In genomic region chr22:44782286-44782830, GRCh38 we compare ENCODE assay signal across 33 cellular contexts. TPM values are rescaled to one million over a fixed set of nuclear protein-coding genes. Genes with fewer than 3 reads are reported as not detected.
DNase-seq lines count a peak whose midpoint lies in the region; ATAC-seq and TF ChIP-seq lines count a peak whose summit lies in the region.
"Had no signal": no experiment of that assay in that cellular context is flagged by ENCODE, and none has a peak within 500 bp of the region (broad histone marks: within the 10 kb centered on the region; RNA-seq: fewer than 3 reads in every experiment).

No MANE protein-coding gene starts in this region.

- H2BK15ac ChIP-seq in mesenchymal stem cell (ENCODE audit: low read depth, poor library complexity, severe bottlenecking): no peak overlapping the region

- no peak overlapping the region for H2BK5ac ChIP-seq in mesenchymal stem cell (ENCODE audit: low read depth, low read length, poor library complexity, severe bottlenecking)

- H3K79me2 ChIP-seq in GM23248 (ENCODE audit: insufficient read depth): no peaks in the 10 kb centered on the region

- BruUV-seq in A673 (replicated peaks; lab: Mats Ljungman, UMichigan): no TSS peak

- H3K27me3 ChIP-seq in A673 (replicated peaks; ENCODE audit: insufficient read depth, low read depth, low read length, poor library complexity): no peaks in the 10 kb centered on the region
- H3K27me3 ChIP-seq in GM23248 (replicated peaks; ENCODE audit: insufficient read depth): peaks cover 4% of the 10 kb centered on the region; the same call in 1 of the 2 replicates
- H3K27me3 ChIP-seq in mesenchymal stem cell (ENCODE audit: control insufficient read depth in 1 of 2, insufficient read depth in 1 of 2, low read length in 2 of 2): peaks cover 0 to 16% of the 10 kb centered on the region in 2 experiments
- H3K27me3 ChIP-seq in HAP-1 (ENCODE audit: low read depth): no peaks in the 10 kb centered on the region
- H3K27me3 ChIP-seq: BLaER1, neutrophil, right lobe of liver, tibial nerve had no signal

- H3K36me3 ChIP-seq in A673 (ENCODE audit: insufficient read depth, low read length, poor library complexity, severe bottlenecking) (no peaks in the 10 kb centered on the region), GM23248 (ENCODE audit: low read depth) (no peaks in the 10 kb centered on the region), mesenchymal stem cell (ENCODE audit: control insufficient read depth in 1 of 2, insufficient read depth in 2 of 2, low read depth in 1 of 2, low read length in 2 of 2) (no peaks in the 10 kb centered on the region), HAP-1 (replicated peaks) (no peaks in the 10 kb centered on the region)
- H3K36me3 ChIP-seq: BLaER1, gastroesophageal sphincter, neutrophil, right lobe of liver, tibial nerve had no signal

- DNase-seq in A673 (ENCODE audit: low spot score) (peak; percentile 33), GM23248 (peak; percentile 48), WTC11 (ENCODE audit: low spot score) (no peak), mesenchymal stem cell (no peak), HAP-1 (ENCODE audit: low spot score in 2 of 2) (no peak)
- no peak for DNase-seq in stimulated activated effector memory CD8-positive, alpha-beta T cell treated with anti-CD3 and anti-CD28 coated beads, Interleukin-12 subunit alpha, Interleukin-12 subunit beta, amount 100 ng/mL, for 72 hours (ENCODE audit: low spot score in 2 of 2)
- DNase-seq: ACHN; activated CD4-positive, alpha-beta T cell treated with anti-CD3 and anti-CD28 coated beads, Interleukin-2, amount 50 U/mL, for 4 hours; activated CD8-positive, alpha-beta memory T cell treated with anti-CD3 and anti-CD28 coated beads, Interleukin-2, amount 10 ng/mL, durations not matched to agents 7 days and 5 days; activated gamma-delta T cell treated with Interleukin-2 at 50 U/mL for 16 hours; activated T-cell treated with anti-CD3 and anti-CD28 coated beads, Interleukin-2, amount 50 U/mL, for 48 hours; caudate nucleus; HCEC 1CT; hippocampal formation; MM.1S; NCI-H2107; right lobe of liver; SK-N-SH; stimulated activated CD4-positive, alpha-beta T cell treated with anti-CD3 and anti-CD28 coated beads, Interleukin-12 subunit alpha, Interleukin-12 subunit beta, amount 100 ng/mL, for 4 hours; stimulated activated CD4-positive, alpha-beta T cell treated with anti-CD3 and anti-CD28 coated beads, Interleukin-4, amount 100 ng/mL, for 1 hour had no signal

- no peaks in the 10 kb centered on the region for H4K20me1 ChIP-seq in GM23248 (ENCODE audit: insufficient read depth)
- H4K20me1 ChIP-seq: BLaER1 had no signal

- H3K4me1 Mint-ChIP-seq in WTC11: peaks cover 12% of the 10 kb centered on the region
- no peaks in the 10 kb centered on the region for H3K4me1 Mint-ChIP-seq in stimulated activated effector memory CD8-positive, alpha-beta T cell treated with anti-CD3 and anti-CD28 coated beads, Interleukin-12 subunit alpha, Interleukin-12 subunit beta, amount 100 ng/mL, for 72 hours
- H3K4me1 Mint-ChIP-seq: activated CD8-positive, alpha-beta memory T cell treated with anti-CD3 and anti-CD28 coated beads, Interleukin-2, amount 10 ng/mL, durations not matched to agents 7 days and 5 days; memory B cell had no signal

- H3K4me3 ChIP-seq in A673 (ENCODE audit: low read depth, low read length, poor library complexity, severe bottlenecking): no peak overlapping the region
- no peak overlapping the region for H3K4me3 ChIP-seq in GM23248
- H3K4me3 ChIP-seq in mesenchymal stem cell (ENCODE audit: insufficient read depth in 1 of 2, low read depth in 1 of 2, low read length in 2 of 2): no peak overlapping the region
- no peak overlapping the region for H3K4me3 ChIP-seq in HAP-1
- H3K4me3 ChIP-seq: BLaER1, gastroesophageal sphincter, right lobe of liver, tibial nerve had no signal

- H2BK120ac ChIP-seq in mesenchymal stem cell (ENCODE audit: low read depth, low read length): no peak overlapping the region

- no peak overlapping the region for H3K4me3 Mint-ChIP-seq in WTC11
- H3K4me3 Mint-ChIP-seq in stimulated activated effector memory CD8-positive, alpha-beta T cell treated with anti-CD3 and anti-CD28 coated beads, Interleukin-12 subunit alpha, Interleukin-12 subunit beta, amount 100 ng/mL, for 72 hours: no peak overlapping the region
- H3K4me3 Mint-ChIP-seq: activated CD8-positive, alpha-beta memory T cell treated with anti-CD3 and anti-CD28 coated beads, Interleukin-2, amount 10 ng/mL, durations not matched to agents 7 days and 5 days; dendritic cell treated with granulocyte-macrophage colony-stimulating factor and Interleukin-4, amounts not matched to agents 40 ng/mL and 50 ng/mL, for 4 days; memory B cell; T-helper 1 cell treated with Interleukin-12 subunit alpha and Interleukin-12 subunit beta and Interleukin-4 antibody, amounts not matched to agents 30 μg/mL and 1 μg/mL, for 36 hours had no signal

- H3K27ac Mint-ChIP-seq in WTC11: 0 out of 2 replicates have a peak overlapping the region, but pooled peaks have one; percentile 10
- no peak overlapping the region for H3K27ac Mint-ChIP-seq in stimulated activated effector memory CD8-positive, alpha-beta T cell treated with anti-CD3 and anti-CD28 coated beads, Interleukin-12 subunit alpha, Interleukin-12 subunit beta, amount 100 ng/mL, for 72 hours
- H3K27ac Mint-ChIP-seq: activated CD8-positive, alpha-beta memory T cell treated with anti-CD3 and anti-CD28 coated beads, Interleukin-2, amount 10 ng/mL, durations not matched to agents 7 days and 5 days; dendritic cell treated with granulocyte-macrophage colony-stimulating factor and Interleukin-4, amounts not matched to agents 40 ng/mL and 50 ng/mL, for 4 days; memory B cell; progenitor cell of endocrine pancreas; T-helper 1 cell treated with Interleukin-12 subunit alpha and Interleukin-12 subunit beta and Interleukin-4 antibody, amounts not matched to agents 30 μg/mL and 1 μg/mL, for 36 hours had no signal

- peaks cover under 1% of the 10 kb centered on the region for H3K4me1 ChIP-seq in A673 (ENCODE audit: insufficient read depth, low read length, poor library complexity, severe bottlenecking)
- H3K4me1 ChIP-seq in GM23248 (ENCODE audit: insufficient read depth): no peaks in the 10 kb centered on the region
- no peaks in the 10 kb centered on the region for H3K4me1 ChIP-seq in mesenchymal stem cell (ENCODE audit: control insufficient read depth, insufficient read depth, low read depth, low read length)
- H3K4me1 ChIP-seq in HAP-1: no peaks in the 10 kb centered on the region
- H3K4me1 ChIP-seq: BLaER1, gastroesophageal sphincter, right lobe of liver, tibial nerve had no signal

- H3K23ac ChIP-seq in mesenchymal stem cell (ENCODE audit: low read length in 2 of 2): no peak overlapping the region

- H3K4me2 ChIP-seq in GM23248 (ENCODE audit: unreplicated experiment) (no peak overlapping the region), mesenchymal stem cell (ENCODE audit: low read length, poor library complexity, severe bottlenecking) (no peak overlapping the region)
- H3K4me2 ChIP-seq: BLaER1, SK-N-SH had no signal

- TF ChIP-seq CTCF in A673 (conservative IDR thresholded peaks at IDR 0.05; ENCODE audit: low read depth, low read length): no peak
- no peak for TF ChIP-seq CTCF in WTC11 (IDR thresholded peaks at IDR 0.05)

- H3K4ac ChIP-seq in mesenchymal stem cell (ENCODE audit: low read depth in 1 of 2, low read length in 2 of 2): no peak overlapping the region

- H3K9ac ChIP-seq in GM23248 (no peak overlapping the region), mesenchymal stem cell (ENCODE audit: low read length) (no peak overlapping the region)
- H3K9ac ChIP-seq: BLaER1, SK-N-SH had no signal

- POLR2A ChIA-PET in A673 (lab: Charles Lee; ENCODE audit: low non-redundant PET): no interaction called here
- POLR2A ChIA-PET in WTC11 (lab: Charles Lee): no interaction called here

- intact Hi-C loops in A673 (cut with micrococcal nuclease; ENCODE audit: unreplicated experiment): no loop called here

- H3K18ac ChIP-seq in mesenchymal stem cell (ENCODE audit: low read depth in 1 of 2, low read length in 2 of 2): no peak overlapping the region

- no peak overlapping the region for H3K14ac ChIP-seq in mesenchymal stem cell (ENCODE audit: low read length in 2 of 2)

- H3K27me3 Mint-ChIP-seq in WTC11 (ENCODE audit: low read depth): no peaks in the 10 kb centered on the region
- H3K27me3 Mint-ChIP-seq: activated CD8-positive, alpha-beta memory T cell treated with anti-CD3 and anti-CD28 coated beads, Interleukin-2, amount 10 ng/mL, durations not matched to agents 7 days and 5 days; dendritic cell treated with granulocyte-macrophage colony-stimulating factor and Interleukin-4, amounts not matched to agents 40 ng/mL and 50 ng/mL, for 4 days; progenitor cell of endocrine pancreas had no signal

- ATAC-seq in WTC11 (no peak), HG03442 (IDR thresholded peaks at IDR 0.05; ENCODE audit: unreplicated experiment) (no peak), GM18870 (IDR thresholded peaks at IDR 0.05; ENCODE audit: unreplicated experiment) (no peak)
- ATAC-seq in stimulated activated effector memory CD8-positive, alpha-beta T cell treated with anti-CD3 and anti-CD28 coated beads, Interleukin-12 subunit alpha, Interleukin-12 subunit beta, amount 100 ng/mL, for 72 hours: no peak
- ATAC-seq: activated CD4-positive, CD25-positive, alpha-beta regulatory T cell treated with anti-CD3 and anti-CD28 coated beads, Interleukin-2, amount 50 U/mL, for 24 hours; activated CD8-positive, alpha-beta memory T cell treated with anti-CD3 and anti-CD28 coated beads, Interleukin-2, amount 10 ng/mL, durations not matched to agents 7 days and 5 days; gastroesophageal sphincter; left lobe of liver; Right ventricle myocardium inferior had no signal

- peaks cover 14% of the 10 kb centered on the region for H3K36me3 Mint-ChIP-seq in WTC11
- H3K36me3 Mint-ChIP-seq in stimulated activated effector memory CD8-positive, alpha-beta T cell treated with anti-CD3 and anti-CD28 coated beads, Interleukin-12 subunit alpha, Interleukin-12 subunit beta, amount 100 ng/mL, for 72 hours: no peaks in the 10 kb centered on the region
- H3K36me3 Mint-ChIP-seq: activated CD8-positive, alpha-beta memory T cell treated with anti-CD3 and anti-CD28 coated beads, Interleukin-2, amount 10 ng/mL, durations not matched to agents 7 days and 5 days; memory B cell had no signal

- no peaks in the 10 kb centered on the region for H3F3A ChIP-seq in GM23248 (ENCODE audit: insufficient read depth)

- no peaks in the 10 kb centered on the region for H3K79me1 ChIP-seq in mesenchymal stem cell (replicated peaks; ENCODE audit: low read length, poor library complexity, severe bottlenecking)

- no peak overlapping the region for H2AK5ac ChIP-seq in mesenchymal stem cell (ENCODE audit: low read length, severe bottlenecking)

- peak overlapping the region; percentile 8 for H4K91ac ChIP-seq in mesenchymal stem cell (ENCODE audit: low read length)

- H3K9me3 Mint-ChIP-seq in WTC11: peaks cover 5% of the 10 kb centered on the region; the same call in 1 of the 2 replicates
- H3K9me3 Mint-ChIP-seq in stimulated activated effector memory CD8-positive, alpha-beta T cell treated with anti-CD3 and anti-CD28 coated beads, Interleukin-12 subunit alpha, Interleukin-12 subunit beta, amount 100 ng/mL, for 72 hours: no peaks in the 10 kb centered on the region
- H3K9me3 Mint-ChIP-seq: dendritic cell treated with granulocyte-macrophage colony-stimulating factor and Interleukin-4, amounts not matched to agents 40 ng/mL and 50 ng/mL, for 4 days; T-helper 1 cell treated with Interleukin-12 subunit alpha and Interleukin-12 subunit beta and Interleukin-4 antibody, amounts not matched to agents 30 μg/mL and 1 μg/mL, for 36 hours had no signal

- no peak overlapping the region for H4K8ac ChIP-seq in mesenchymal stem cell (ENCODE audit: low read length)

- in situ Hi-C loops in GM23248 (cut with MboI): no loop called here
- in situ Hi-C loops in HAP-1 (cut with MboI; ENCODE audit: low sequenced_read_pairs): no loop called here

- CTCF ChIA-PET in A673 (lab: Charles Lee): no interaction called here
- CTCF ChIA-PET in WTC11 (lab: Charles Lee): interaction anchor here (1.6 kb wide), 1 partner anchor 38 kb away, joined by 7 read pairs; no protein-coding TSS in a partner anchor

- H3K9me3 ChIP-seq in A673 (ENCODE audit: low read depth, low read length, poor library complexity, severe bottlenecking) (no peaks in the 10 kb centered on the region), GM23248 (ENCODE audit: low read depth) (no peaks in the 10 kb centered on the region), mesenchymal stem cell (ENCODE audit: control insufficient read depth, low read length) (no peaks in the 10 kb centered on the region), HAP-1 (no peaks in the 10 kb centered on the region)
- H3K9me3 ChIP-seq: BLaER1, gastroesophageal sphincter, neutrophil, right lobe of liver, SK-N-SH, tibial nerve had no signal

- no peak overlapping the region for H2AFZ ChIP-seq in GM23248
- no peak overlapping the region for H2AFZ ChIP-seq in mesenchymal stem cell (ENCODE audit: low read depth, low read length)

- no peaks in the 10 kb centered on the region for H3K9me2 ChIP-seq in GM23248 (ENCODE audit: insufficient read depth)
- H3K9me2 ChIP-seq: SK-N-SH had no signal

- 7 to 9% methylated on average over 15 of the region's 15 CpGs for WGBS in GM23248 (ENCODE audit: low coverage in 1 of 2, low lambda C conversion rate in 2 of 2, missing lambda C conversion rate in 2 of 2), 2 experiments
- WGBS in mesenchymal stem cell: 87% methylated on average over 13 of the region's 15 CpGs

- no peak overlapping the region for H3K27ac ChIP-seq in A673 (ENCODE audit: low read depth, low read length, poor library complexity, severe bottlenecking)
- H3K27ac ChIP-seq in GM23248: no peak overlapping the region
- H3K27ac ChIP-seq in mesenchymal stem cell (ENCODE audit: low read length, poor library complexity, severe bottlenecking): no peak overlapping the region
- H3K27ac ChIP-seq: BLaER1, gastroesophageal sphincter, neutrophil, right lobe of liver, tibial nerve had no signal

- H2BK12ac ChIP-seq in mesenchymal stem cell (ENCODE audit: low read length in 2 of 2): no peak overlapping the region

RNA-seq across cellular contexts. Expression of gene ARHGAP8, which starts 30.0 kb away (rescaled TPM):
- 0.31 TPM in 1 of 2 replicates, not detected in the other for total RNA-seq in A673 (2021)
- 0.13 and 0.54 TPM in 2 replicates for total RNA-seq in GM23248 (2014; rRNA removed; shearing (Covaris generic))
- polyA plus RNA-seq in GM23248 (2016; fragmentation: Nextera tagmentation; extraction: Ambion mirVana): not detected in 2 replicates
- total RNA-seq in WTC11 (2021): 50.5 to 61.4 TPM (median 58.0 TPM) in 3 replicates
- polyA plus RNA-seq in mesenchymal stem cell (2013, experiment 1 of 2): 0.28 TPM
- polyA plus RNA-seq in mesenchymal stem cell (2013, experiment 2 of 2): 0.33 TPM

Comparison
In these comparisons a context has a peak if more than half of its experiments do, and no peak if none do; other contexts are left out.
1. DNase-seq: peak in A673 (single experiment) and GM23248 (single experiment); none in WTC11 (single experiment), mesenchymal stem cell (single experiment), HAP-1 (0 of 2) and stimulated activated effector memory CD8-positive, alpha-beta T cell treated with anti-CD3 and anti-CD28 coated beads, Interleukin-12 subunit alpha, Interleukin-12 subunit beta, amount 100 ng/mL, for 72 hours (0 of 2).
2. RNA of gene ARHGAP8, which starts 30.0 kb away (total RNA-seq): 50.5 to 61.4 TPM in WTC11; 0.13 to 0.54 TPM in GM23248 and 0.31 TPM in A673; every median in the first group is over 10 times any median in the second.